Comparison of ENCODE assay signal across 24 cellular contexts in genomic region chr12:31300783-31301182, GRCh38. TPM values are rescaled to one million over a fixed set of nuclear protein-coding genes. Genes with fewer than 3 reads are reported as not detected.
A peak's percentile ranks its signal among the peaks of the same experiment; 100 is the strongest.
DNase-seq lines count a peak whose midpoint lies in the region; ATAC-seq and TF ChIP-seq lines count a peak whose summit lies in the region.
"Had no signal": no experiment of that assay in that cellular context is flagged by ENCODE, and none has a peak within 500 bp of the region (broad histone marks: within the 10 kb centered on the region; RNA-seq: fewer than 3 reads in every experiment).

No MANE protein-coding gene starts in this region.

- H3K27me3 ChIP-seq in cardiac muscle cell: no peaks in the 10 kb centered on the region
- no peaks in the 10 kb centered on the region for H3K27me3 ChIP-seq in endodermal cell (ENCODE audit: control insufficient read depth, insufficient read depth, low read length, poor library complexity, severe bottlenecking)
- H3K27me3 ChIP-seq: ascending aorta, dorsolateral prefrontal cortex, heart right ventricle, vagina had no signal

- no peak overlapping the region for H3K9ac ChIP-seq in endodermal cell (ENCODE audit: extremely low read depth, low read length, poor library complexity, severe bottlenecking)

- DNase-seq in cardiac muscle cell (ENCODE audit: low read depth in 1 of 2, low spot score in 1 of 2) (no peak), Right ventricle myocardium superior (no peak), NCI-H82 treated with DMSO at 0.1 percent for 48 hours (lab: John Stamatoyannopoulos, UW; ENCODE audit: unreplicated experiment) (peak; percentile 97), endodermal cell (no peak), germinal center (ENCODE audit: low spot score) (no peak), DMS153 treated with DMSO at 0.1 percent for 48 hours (lab: John Stamatoyannopoulos, UW; ENCODE audit: unreplicated experiment) (no peak), GM13976 (ENCODE audit: low spot score) (no peak)
- DNase-seq: activated CD4-positive, alpha-beta T cell treated with anti-CD3 and anti-CD28 coated beads for 48 hours; activated CD8-positive, alpha-beta memory T cell treated with anti-CD3 and anti-CD28 coated beads, Interleukin-2, amount 50 U/mL, for 48 hours; activated naive CD4-positive, alpha-beta T cell; DND-41; dorsolateral prefrontal cortex; GOT3; heart right ventricle; left colon; NCI-H1092 treated with DMSO at 0.1 percent for 48 hours; NCI-H2029; NCI-H226; NCI-H748 treated with DMSO at 0.1 percent for 48 hours had no signal

- H3K27ac ChIP-seq in cardiac muscle cell: peak overlapping the region; percentile 20
- H3K27ac ChIP-seq in endodermal cell (ENCODE audit: low read depth, low read length): no peak overlapping the region
- H3K27ac ChIP-seq: ascending aorta, dorsolateral prefrontal cortex, prostate gland, vagina had no signal

- TF ChIP-seq CTCF in cardiac muscle cell (IDR thresholded peaks at IDR 0.05; ENCODE audit: low read depth, low read length): no peak
- no peak for TF ChIP-seq CTCF in endodermal cell (conservative IDR thresholded peaks at IDR 0.05)
- no peak for TF ChIP-seq CTCF in GM13976 (IDR thresholded peaks at IDR 0.05; ENCODE audit: borderline replicate concordance, control extremely low read depth, extremely low read depth, insufficient read depth, missing control alignments)

- intact Hi-C loops in Right ventricle myocardium superior (cut with DNase I): no loop called here

- no peaks in the 10 kb centered on the region for H3K9me3 Mint-ChIP-seq in endodermal cell
- H3K9me3 Mint-ChIP-seq: central memory CD8-positive, alpha-beta T cell; nephron had no signal

- H3K4me1 ChIP-seq in cardiac muscle cell (ENCODE audit: low read depth): no peaks in the 10 kb centered on the region
- H3K4me1 ChIP-seq in endodermal cell (ENCODE audit: control insufficient read depth, insufficient read depth, low read length): peaks cover 23% of the 10 kb centered on the region
- H3K4me1 ChIP-seq: ascending aorta, prostate gland, vagina had no signal

- H3K27me3 Mint-ChIP-seq in endodermal cell (ENCODE audit: insufficient read depth): no peaks in the 10 kb centered on the region
- H3K27me3 Mint-ChIP-seq: central memory CD8-positive, alpha-beta T cell had no signal

- 82 to 100% methylated on average over 1 to 3 of the region's 3 CpGs for WGBS in endodermal cell (ENCODE audit: insufficient coverage in 1 of 2, insufficient read length in 1 of 2), 2 experiments

- ATAC-seq in Right ventricle myocardium superior (ENCODE audit: poor library complexity): no peak
- ATAC-seq: heart right ventricle, left colon had no signal

- in situ Hi-C loops in GM13976 (cut with MboI; ENCODE audit: low sequenced_read_pairs, unreplicated experiment): no loop called here

- H3K9me3 ChIP-seq in cardiac muscle cell (ENCODE audit: low read depth) (no peaks in the 10 kb centered on the region), endodermal cell (ENCODE audit: control insufficient read depth, low read length) (no peaks in the 10 kb centered on the region)
- H3K9me3 ChIP-seq: ascending aorta, heart right ventricle, prostate gland, vagina had no signal

- H3K36me3 Mint-ChIP-seq in endodermal cell (ENCODE audit: low read depth): peaks cover 90% of the 10 kb centered on the region

- no peak overlapping the region for H3K4me3 Mint-ChIP-seq in endodermal cell
- H3K4me3 Mint-ChIP-seq: central memory CD8-positive, alpha-beta T cell; nephron had no signal

- H3K36me3 ChIP-seq in cardiac muscle cell (peaks cover 21% of the 10 kb centered on the region), endodermal cell (ENCODE audit: control insufficient read depth, insufficient read depth, low read length) (peaks cover 80% of the 10 kb centered on the region)
- H3K36me3 ChIP-seq: prostate gland had no signal

- H3K27ac Mint-ChIP-seq in endodermal cell: peak overlapping the region; percentile 56

- peaks cover 56% of the 10 kb centered on the region for H3K4me1 Mint-ChIP-seq in endodermal cell

- H3K4me3 ChIP-seq in cardiac muscle cell (no peak overlapping the region), endodermal cell (ENCODE audit: low read length) (peak overlapping the region; percentile 39)
- H3K4me3 ChIP-seq: ascending aorta, dorsolateral prefrontal cortex, heart right ventricle, prostate gland, vagina had no signal

RNA-seq across cellular contexts. Expression of gene SINHCAF, which starts 25.2 kb away (rescaled TPM):
- total RNA-seq in cardiac muscle cell: 137 and 176 TPM in 2 replicates
- 102 and 172 TPM in 2 replicates for polyA plus RNA-seq in cardiac muscle cell
- total RNA-seq in Right ventricle myocardium superior: 7.5 TPM
- 100 to 1,000 TPM; 323 to 779 TPM for total RNA-seq in endodermal cell
- polyA plus RNA-seq in endodermal cell (2013, experiment 1 of 2): 193 TPM
- 173 TPM for polyA plus RNA-seq in endodermal cell (2013, experiment 2 of 2)

Comparison
In these comparisons a context has a peak if more than half of its experiments do, and no peak if none do; other contexts are left out.
1. RNA of gene SINHCAF, which starts 25.2 kb away (total RNA-seq): 323 to 779 TPM in endodermal cell and 137 to 176 TPM in cardiac muscle cell; 7.5 TPM in Right ventricle myocardium superior (single experiment); every median in the first group is over 10 times any median in the second.